Comparison of ENCODE assay signal across 18 cellular contexts in genomic region chr10:132507956-132508490, GRCh38. TPM values are rescaled to one million over a fixed set of nuclear protein-coding genes. Genes with fewer than 3 reads are reported as not detected.
A peak's percentile ranks its signal among the peaks of the same experiment; 100 is the strongest.
DNase-seq lines count a peak whose midpoint lies in the region; ATAC-seq and TF ChIP-seq lines count a peak whose summit lies in the region.
"Had no signal": no experiment of that assay in that cellular context is flagged by ENCODE, and none has a peak within 500 bp of the region (broad histone marks: within the 10 kb centered on the region; RNA-seq: fewer than 3 reads in every experiment).

No MANE protein-coding gene starts in this region.

- no peak for TF ChIP-seq CTCF in endodermal cell (conservative IDR thresholded peaks at IDR 0.05)
- TF ChIP-seq CTCF in right lobe of liver (IDR thresholded peaks at IDR 0.05), result no peak
- no peak for TF ChIP-seq CTCF in glutamatergic neuron (IDR thresholded peaks at IDR 0.05; ENCODE audit: partially characterized antibody, unreplicated experiment)

- H3K9me3 Mint-ChIP-seq in endodermal cell (no peaks in the 10 kb centered on the region), glutamatergic neuron (ENCODE audit: unreplicated experiment) (peaks cover 2% of the 10 kb centered on the region)
- peaks cover 1 to 5% of the 10 kb centered on the region in 2 donors for H3K9me3 Mint-ChIP-seq in stimulated activated naive B cell treated with anti-CD40 and anti-IgM and Interleukin-4, amounts not matched to agents 10 μg/mL and 1 μg/mL and 100 μg/mL, for 72 hours
- H3K9me3 Mint-ChIP-seq: T-helper 2 cell treated with Interferon-gamma antibody and Interleukin-4, amounts not matched to agents 5 μg/mL and 100 μg/mL, for 36 hours had no signal

- H3K4me3 Mint-ChIP-seq in endodermal cell (no peak overlapping the region), glutamatergic neuron (ENCODE audit: unreplicated experiment) (no peak overlapping the region)
- no peak overlapping the region for H3K4me3 Mint-ChIP-seq in stimulated activated naive B cell treated with anti-CD40 and anti-IgM and Interleukin-4, amounts not matched to agents 10 μg/mL and 1 μg/mL and 100 μg/mL, for 72 hours
- H3K4me3 Mint-ChIP-seq: CD4-positive, CD25-positive, alpha-beta regulatory T cell; T-helper 2 cell treated with Interferon-gamma antibody and Interleukin-4, amounts not matched to agents 5 μg/mL and 100 μg/mL, for 36 hours had no signal

- H3K27ac ChIP-seq in endodermal cell (ENCODE audit: low read depth, low read length), result no peak overlapping the region
- H3K27ac ChIP-seq in right lobe of liver, result no peak overlapping the region
- H3K27ac ChIP-seq: suprapubic skin had no signal

- H3K36me3 ChIP-seq in endodermal cell (ENCODE audit: control insufficient read depth, insufficient read depth, low read length), result no peaks in the 10 kb centered on the region
- H3K36me3 ChIP-seq in right lobe of liver, result no peaks in the 10 kb centered on the region
- H3K36me3 ChIP-seq: suprapubic skin had no signal

- peak; percentile 43 to 94 (median 67) for ATAC-seq in right lobe of liver
- ATAC-seq in stimulated activated naive B cell treated with anti-CD40 and anti-IgM and Interleukin-4, amounts not matched to agents 10 μg/mL and 1 μg/mL and 100 μg/mL, for 72 hours (replicated peaks), result no peak
- ATAC-seq: mucosa of descending colon had no signal

- H3K27me3 Mint-ChIP-seq in endodermal cell (ENCODE audit: insufficient read depth) (peaks cover 4% of the 10 kb centered on the region), glutamatergic neuron (ENCODE audit: unreplicated experiment) (peaks cover 8% of the 10 kb centered on the region)
- peaks cover 0 to 5% of the 10 kb centered on the region in 2 donors for H3K27me3 Mint-ChIP-seq in stimulated activated naive B cell treated with anti-CD40 and anti-IgM and Interleukin-4, amounts not matched to agents 10 μg/mL and 1 μg/mL and 100 μg/mL, for 72 hours
- H3K27me3 Mint-ChIP-seq: CD4-positive, CD25-positive, alpha-beta regulatory T cell had no signal

- H3K4me1 ChIP-seq in endodermal cell (ENCODE audit: control insufficient read depth, insufficient read depth, low read length), result no peaks in the 10 kb centered on the region
- peaks cover 0 to 10% (median 0%) of the 10 kb centered on the region in 4 donors for H3K4me1 ChIP-seq in right lobe of liver

- no peak overlapping the region for H3K9ac ChIP-seq in endodermal cell (ENCODE audit: extremely low read depth, low read length, poor library complexity, severe bottlenecking)

- DNase-seq in Daoy (ENCODE audit: low read depth) (peak; percentile 0), endodermal cell (peak; percentile 24), right lobe of liver (peak in 2 of 3 donors; percentile 83 to 84), glutamatergic neuron (no peak), AG08395 (ENCODE audit: low spot score) (no peak), SIG-M5 (lab: John Stamatoyannopoulos, UW) (no peak), HPDE6-E6E7 (ENCODE audit: extremely low spot score) (no peak)
- DNase-seq in stimulated activated naive B cell treated with anti-CD40 and anti-IgM and Interleukin-4, amounts not matched to agents 10 μg/mL and 1 μg/mL and 100 μg/mL, for 72 hours, result no peak
- DNase-seq: ACHN; activated gamma-delta T cell treated with Interleukin-2 at 50 U/mL for 16 hours; CD4-positive, CD25-positive, alpha-beta regulatory T cell; NCI-H1417 treated with DMSO at 0.1 percent for 48 hours; NCI-H2171; NCI-H748 treated with DMSO at 0.1 percent for 48 hours; stimulated activated CD4-positive, alpha-beta T cell treated with anti-CD3 and anti-CD28 coated beads, Interleukin-4, amount 100 ng/mL, for 24 hours had no signal

- intact Hi-C loops in right lobe of liver (cut with DNase I), result no loop called here

- no peaks in the 10 kb centered on the region for H3K36me3 Mint-ChIP-seq in endodermal cell (ENCODE audit: low read depth)
- no peaks in the 10 kb centered on the region for H3K36me3 Mint-ChIP-seq in stimulated activated naive B cell treated with anti-CD40 and anti-IgM and Interleukin-4, amounts not matched to agents 10 μg/mL and 1 μg/mL and 100 μg/mL, for 72 hours
- no peaks in the 10 kb centered on the region for H3K36me3 Mint-ChIP-seq in glutamatergic neuron (ENCODE audit: unreplicated experiment)
- H3K36me3 Mint-ChIP-seq: CD4-positive, CD25-positive, alpha-beta regulatory T cell had no signal

- H3K4me1 Mint-ChIP-seq in endodermal cell (no peaks in the 10 kb centered on the region), glutamatergic neuron (ENCODE audit: low read depth, unreplicated experiment) (no peaks in the 10 kb centered on the region)
- H3K4me1 Mint-ChIP-seq in stimulated activated naive B cell treated with anti-CD40 and anti-IgM and Interleukin-4, amounts not matched to agents 10 μg/mL and 1 μg/mL and 100 μg/mL, for 72 hours, result no peaks in the 10 kb centered on the region
- H3K4me1 Mint-ChIP-seq: CD4-positive, CD25-positive, alpha-beta regulatory T cell had no signal

- H3K27ac Mint-ChIP-seq in endodermal cell (no peak overlapping the region), glutamatergic neuron (ENCODE audit: unreplicated experiment) (no peak overlapping the region)
- H3K27ac Mint-ChIP-seq in stimulated activated naive B cell treated with anti-CD40 and anti-IgM and Interleukin-4, amounts not matched to agents 10 μg/mL and 1 μg/mL and 100 μg/mL, for 72 hours, result peak overlapping the region; percentile 20
- H3K27ac Mint-ChIP-seq: CD4-positive, CD25-positive, alpha-beta regulatory T cell; T-helper 2 cell treated with Interferon-gamma antibody and Interleukin-4, amounts not matched to agents 5 μg/mL and 100 μg/mL, for 36 hours had no signal

- 88 to 96% methylated on average over 8 to 10 of the region's 10 CpGs for WGBS in endodermal cell (ENCODE audit: insufficient coverage in 1 of 2, insufficient read length in 1 of 2), 2 experiments
- WGBS in right lobe of liver (ENCODE audit: insufficient coverage, low coverage, low lambda C conversion rate, missing lambda C conversion rate), result no CpG with 5 or more reads among the region's 10 CpGs

- H3K27me3 ChIP-seq in endodermal cell (ENCODE audit: control insufficient read depth, insufficient read depth, low read length, poor library complexity, severe bottlenecking), result no peaks in the 10 kb centered on the region
- H3K27me3 ChIP-seq in right lobe of liver, result no peaks in the 10 kb centered on the region
- H3K27me3 ChIP-seq: suprapubic skin had no signal

- H3K9me3 ChIP-seq in endodermal cell (ENCODE audit: control insufficient read depth, low read length) (no peaks in the 10 kb centered on the region), right lobe of liver (no peaks in the 10 kb centered on the region)
- H3K9me3 ChIP-seq: mucosa of descending colon, suprapubic skin had no signal

- TF ChIP-seq POLR2A in right lobe of liver (IDR thresholded peaks at IDR 0.05), result no peak

- H3K4me3 ChIP-seq in endodermal cell (ENCODE audit: low read length) (no peak overlapping the region), right lobe of liver (no peak overlapping the region)
- H3K4me3 ChIP-seq: mucosa of descending colon, suprapubic skin had no signal

RNA-seq across cellular contexts. Expression of gene INPP5A, which starts 29.6 kb away (rescaled TPM):
- total RNA-seq in Daoy (2014; rRNA removed; shearing (Covaris generic)), result 26.8 and 32.1 TPM in 2 replicates
- total RNA-seq in endodermal cell (10 to 100 TPM; 20.7 to 26.7 TPM), right lobe of liver (10 to 100 TPM; 12.5 to 24.6 (median 16.9) TPM), glutamatergic neuron (ENCODE audit: unreplicated experiment) (36.3 TPM)
- polyA plus RNA-seq in endodermal cell (2013, experiment 1 of 2), result 21.7 TPM
- 20.9 TPM for polyA plus RNA-seq in endodermal cell (2013, experiment 2 of 2)

Comparison
In these comparisons a context has a peak if more than half of its experiments do, and no peak if none do; other contexts are left out.
1. DNase-seq: peak in Daoy (single experiment), endodermal cell (single experiment) and right lobe of liver (2 of 3); none in stimulated activated naive B cell treated with anti-CD40 and anti-IgM and Interleukin-4, amounts not matched to agents 10 μg/mL and 1 μg/mL and 100 μg/mL, for 72 hours (single experiment), glutamatergic neuron (single experiment), AG08395 (single experiment), SIG-M5 (single experiment) and HPDE6-E6E7 (single experiment).
2. ATAC-seq: peak in right lobe of liver (4 of 4); none in stimulated activated naive B cell treated with anti-CD40 and anti-IgM and Interleukin-4, amounts not matched to agents 10 μg/mL and 1 μg/mL and 100 μg/mL, for 72 hours (0 of 2).